Comparison of ENCODE assay signal across 21 cellular contexts in the genomic region with DNA sequence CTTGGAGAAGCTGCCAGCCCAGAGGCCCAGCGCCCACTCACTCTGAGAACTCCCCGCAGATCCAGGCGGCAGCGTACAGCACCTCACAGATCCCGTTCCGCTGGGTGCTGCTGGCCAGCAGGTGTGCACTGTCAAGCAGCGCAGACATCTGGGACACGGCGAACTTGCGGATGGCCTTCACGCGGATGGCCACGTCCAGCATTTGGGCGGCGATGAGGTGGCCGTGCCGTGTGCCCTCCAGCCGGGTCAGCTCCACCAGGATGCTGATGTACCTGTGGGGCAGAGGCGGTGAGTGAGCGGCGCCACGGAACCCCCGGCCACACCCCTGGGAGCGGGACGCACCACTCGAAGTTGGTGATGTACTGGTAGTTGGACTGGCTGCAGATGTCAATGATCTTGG. TPM values are rescaled to one million over a fixed set of nuclear protein-coding genes. Genes with fewer than 3 reads are reported as not detected.
DNase-seq lines count a peak whose midpoint lies in the region; ATAC-seq lines count a peak whose summit lies in the region.
"Had no signal": no experiment of that assay in that cellular context is flagged by ENCODE, and none has a peak within 500 bp of the region (broad histone marks: within the 10 kb centered on the region; RNA-seq: fewer than 3 reads in every experiment).

No MANE protein-coding gene starts in this region.

- H2BK5ac ChIP-seq in mesenchymal stem cell (ENCODE audit: low read depth, low read length, poor library complexity, severe bottlenecking): peak overlapping the region; percentile 14

- WGBS in right cardiac atrium: 96% methylated on average over 26 of the region's 26 CpGs
- 95% methylated on average over 26 of the region's 26 CpGs for WGBS in mesenchymal stem cell

- H2BK120ac ChIP-seq in mesenchymal stem cell (ENCODE audit: low read depth, low read length): no peak overlapping the region

- no peak overlapping the region for H3K4me3 ChIP-seq in right cardiac atrium (ENCODE audit: low read length)
- no peak overlapping the region for H3K4me3 ChIP-seq in mesenchymal stem cell (ENCODE audit: insufficient read depth in 1 of 2, low read depth in 1 of 2, low read length in 2 of 2)
- H3K4me3 ChIP-seq: GM23248, SJCRH30 had no signal

- H3K18ac ChIP-seq in mesenchymal stem cell (ENCODE audit: low read depth in 1 of 2, low read length in 2 of 2): no peak overlapping the region

- H2BK15ac ChIP-seq in mesenchymal stem cell (ENCODE audit: low read depth, poor library complexity, severe bottlenecking): no peak overlapping the region

- H3K27me3 ChIP-seq in right cardiac atrium (ENCODE audit: control insufficient read depth, insufficient read depth) (no peaks in the 10 kb centered on the region), mesenchymal stem cell (ENCODE audit: control insufficient read depth in 1 of 2, insufficient read depth in 1 of 2, low read length in 2 of 2) (no peaks in the 10 kb centered on the region)
- H3K27me3 ChIP-seq: SJCRH30 had no signal

- no peak overlapping the region for H2AFZ ChIP-seq in mesenchymal stem cell (ENCODE audit: low read depth, low read length)
- H2AFZ ChIP-seq: GM23248 had no signal

- peaks cover 58% of the 10 kb centered on the region for H3K79me1 ChIP-seq in mesenchymal stem cell (replicated peaks; ENCODE audit: low read length, poor library complexity, severe bottlenecking)

- no peak overlapping the region for H2BK12ac ChIP-seq in mesenchymal stem cell (ENCODE audit: low read length in 2 of 2)

- no peaks in the 10 kb centered on the region for H3K4me1 ChIP-seq in right cardiac atrium (ENCODE audit: control insufficient read depth, insufficient read depth, low read length)
- H3K4me1 ChIP-seq in mesenchymal stem cell (ENCODE audit: control insufficient read depth, insufficient read depth, low read depth, low read length): no peaks in the 10 kb centered on the region
- H3K4me1 ChIP-seq: SJCRH30 had no signal

- DNase-seq in right cardiac atrium (peak in 2 of 3 donors; percentile 44 to 53), Right ventricle myocardium superior (no peak), mesenchymal stem cell (no peak), HCEC 1CT (no peak)
- DNase-seq: 8988T; CD4-positive, CD25-positive, alpha-beta regulatory T cell; DMS153; DND-41; GM23248; H7; HFFc6; MM.1S; NCI-H2029; NCI-H446 treated with DMSO at 0.1 percent for 48 hours; NCI-H526; NCI-H82; NK-92 treated with Interleukin-12 subunit alpha and Interleukin-12 subunit beta, amount 100 ng/mL, for 24 hours; PC-3; SJCRH30 had no signal

- H3K4ac ChIP-seq in mesenchymal stem cell (ENCODE audit: low read depth in 1 of 2, low read length in 2 of 2): no peak overlapping the region

- no peak overlapping the region for H3K4me2 ChIP-seq in mesenchymal stem cell (ENCODE audit: low read length, poor library complexity, severe bottlenecking)
- H3K4me2 ChIP-seq: KMS-11 had no signal

- H3K9me3 ChIP-seq in right cardiac atrium (ENCODE audit: control insufficient read depth, low read length) (no peaks in the 10 kb centered on the region), mesenchymal stem cell (ENCODE audit: control insufficient read depth, low read length) (no peaks in the 10 kb centered on the region)
- H3K9me3 ChIP-seq: SJCRH30 had no signal

- H3K27ac ChIP-seq in right cardiac atrium (ENCODE audit: low read length) (no peak overlapping the region), mesenchymal stem cell (ENCODE audit: low read length, poor library complexity, severe bottlenecking) (no peak overlapping the region)
- H3K27ac ChIP-seq: GM23248, KMS-11, SJCRH30 had no signal

- no peak overlapping the region for H3K23ac ChIP-seq in mesenchymal stem cell (ENCODE audit: low read length in 2 of 2)

- ATAC-seq in right cardiac atrium: no peak
- ATAC-seq in Right ventricle myocardium superior (ENCODE audit: poor library complexity): no peak
- ATAC-seq: PC-3, SK-N-SH treated with all-trans-retinoic acid at 6 μM for 48 hours had no signal

- no peak overlapping the region for H3K14ac ChIP-seq in mesenchymal stem cell (ENCODE audit: low read length in 2 of 2)

- H2AK5ac ChIP-seq in mesenchymal stem cell (ENCODE audit: low read length, severe bottlenecking): no peak overlapping the region

- no peak overlapping the region for H4K91ac ChIP-seq in mesenchymal stem cell (ENCODE audit: low read length)

- no peak overlapping the region for H4K8ac ChIP-seq in mesenchymal stem cell (ENCODE audit: low read length)

- H3K36me3 ChIP-seq in mesenchymal stem cell (ENCODE audit: control insufficient read depth in 1 of 2, insufficient read depth in 2 of 2, low read depth in 1 of 2, low read length in 2 of 2): peaks cover 88 to 96% of the 10 kb centered on the region in 2 experiments

- no peak overlapping the region for H3K9ac ChIP-seq in mesenchymal stem cell (ENCODE audit: low read length)
- H3K9ac ChIP-seq: GM23248, KMS-11 had no signal

- intact Hi-C loops in right cardiac atrium (cut with DNase I) (no loop called here), Right ventricle myocardium superior (cut with DNase I) (no loop called here)

RNA-seq across cellular contexts. Expression of a gene that starts 24.1 kb away (rescaled TPM):
- total RNA-seq in right cardiac atrium (1 to 10 TPM; 1.1 to 3.3 (median 2.3) TPM), Right ventricle myocardium superior (1.7 TPM)
- polyA plus RNA-seq in right cardiac atrium: 2.7 TPM
- 2.2 TPM for polyA plus RNA-seq in mesenchymal stem cell (2013, experiment 1 of 2)
- polyA plus RNA-seq in mesenchymal stem cell (2013, experiment 2 of 2): 2.1 TPM

RNA-seq across cellular contexts. Expression of a gene that starts 24.7 kb away (rescaled TPM):
- 10 to 100 TPM; 20.9 to 27.0 (median 21.8) TPM for total RNA-seq in right cardiac atrium
- 9.5 TPM for polyA plus RNA-seq in right cardiac atrium
- 15.6 TPM for total RNA-seq in Right ventricle myocardium superior
- 48.9 TPM for polyA plus RNA-seq in mesenchymal stem cell (2013, experiment 1 of 2)
- 47.9 TPM for polyA plus RNA-seq in mesenchymal stem cell (2013, experiment 2 of 2)

RNA-seq across cellular contexts. Expression of a gene that starts 30.5 kb away (rescaled TPM):
- 100 to 1,000 TPM in 2 of 4 donors, 10 to 100 TPM in 2; 82.7 to 145 (median 92.9) TPM for total RNA-seq in right cardiac atrium
- 87.3 TPM for polyA plus RNA-seq in right cardiac atrium
- 69.6 TPM for total RNA-seq in Right ventricle myocardium superior
- 99.9 TPM for polyA plus RNA-seq in mesenchymal stem cell (2013, experiment 1 of 2)
- 96.6 TPM for polyA plus RNA-seq in mesenchymal stem cell (2013, experiment 2 of 2)

RNA-seq across cellular contexts. Expression of a gene that starts 42.9 kb away (rescaled TPM):
- 10 to 100 TPM; 12.3 to 17.1 (median 13.4) TPM for total RNA-seq in right cardiac atrium
- polyA plus RNA-seq in right cardiac atrium: 6.0 TPM
- 9.6 TPM for total RNA-seq in Right ventricle myocardium superior
- polyA plus RNA-seq in mesenchymal stem cell (2013, experiment 1 of 2): 8.7 TPM
- 8.0 TPM for polyA plus RNA-seq in mesenchymal stem cell (2013, experiment 2 of 2)

Comparison
In these comparisons a context has a peak if more than half of its experiments do, and no peak if none do; other contexts are left out.
1. DNase-seq: peak in right cardiac atrium (2 of 3); none in Right ventricle myocardium superior (single experiment), mesenchymal stem cell (single experiment) and HCEC 1CT (single experiment).